1 cellular context compared by ENCODE assay signal in genomic region chr11:47269002-47269828, GRCh38.
TF ChIP-seq lines count a peak whose summit lies in the region.

No MANE protein-coding gene starts in this region.

TF ChIP-seq in K562, 482 proteins besides CTCF, POLR2A, EP300 and RAD21 (continued from another document and continues in another):
- TF ChIP-seq CAMTA2 (CRISPR knock-in tag; conservative IDR thresholded peaks at IDR 0.05) = no peak
- TF ChIP-seq ZBTB17 (CRISPR knock-in tag; IDR thresholded peaks at IDR 0.05) = 0 out of 2 replicates have a peak, but pooled peaks have one; percentile 33
- no peak for TF ChIP-seq ZKSCAN3 (CRISPR knock-in tag; IDR thresholded peaks at IDR 0.05)
- TF ChIP-seq SMARCA4 (IDR thresholded peaks at IDR 0.05) = 0 out of 2 replicates have a peak, but pooled peaks have one; percentile 62
- peak in 1 of 2 experiments; percentile 72 for TF ChIP-seq AFF1 (IDR thresholded peaks at IDR 0.05; ENCODE audit: low read depth in 1 of 2, partially characterized antibody in 2 of 2)
- TF ChIP-seq ZNF586 (CRISPR knock-in tag; conservative IDR thresholded peaks at IDR 0.05) = no peak
- peak in 1 of 3 experiments; percentile 89; a peak in 2 of 6 replicates for TF ChIP-seq ZBTB11 (CRISPR knock-in tag; IDR thresholded peaks at IDR 0.05)
- no peak for TF ChIP-seq ZNF274 (IDR thresholded peaks at IDR 0.05; ENCODE audit: borderline replicate concordance, low read depth, low read length)
- no peak for TF ChIP-seq TAF15 (IDR thresholded peaks at IDR 0.05; ENCODE audit: low read depth, low read length)
- TF ChIP-seq GATAD2A (IDR thresholded peaks at IDR 0.05) = no peak
- TF ChIP-seq ZNF695 (CRISPR knock-in tag; IDR thresholded peaks at IDR 0.05) = no peak
- TF ChIP-seq GTF2E2 (tag; IDR thresholded peaks at IDR 0.05) = peak; percentile 81
- TF ChIP-seq NFRKB (IDR thresholded peaks at IDR 0.05; ENCODE audit: low read depth) = peak; percentile 52; the same call in 1 of the 2 replicates
- no peak for TF ChIP-seq CCAR2 (IDR thresholded peaks at IDR 0.05; ENCODE audit: low read depth, low read length)
- no peak for TF ChIP-seq HOXB6 (CRISPR knock-in tag; IDR thresholded peaks at IDR 0.05; ENCODE audit: borderline replicate concordance)
- TF ChIP-seq SUPT5H (IDR thresholded peaks at IDR 0.05) = 0 out of 2 replicates have a peak, but pooled peaks have one; percentile 66
- TF ChIP-seq MBD1 (CRISPR knock-in tag; IDR thresholded peaks at IDR 0.05) = no peak
- no peak for TF ChIP-seq HEY1 (CRISPR knock-in tag; IDR thresholded peaks at IDR 0.05; ENCODE audit: borderline replicate concordance)
- no peak for TF ChIP-seq ADNP (tag; IDR thresholded peaks at IDR 0.05)
- TF ChIP-seq ZC3H8 (IDR thresholded peaks at IDR 0.05) = no peak
- no peak for TF ChIP-seq POLR2AphosphoS2 (IDR thresholded peaks at IDR 0.05; ENCODE audit: low read length)
- no peak for TF ChIP-seq ZNF583 (CRISPR knock-in tag; IDR thresholded peaks at IDR 0.05)
- no peak for TF ChIP-seq MECOM (CRISPR knock-in tag; IDR thresholded peaks at IDR 0.05)
- no peak for TF ChIP-seq IRF9 (tag; IDR thresholded peaks at IDR 0.05)
- no peak for TF ChIP-seq U2AF1 (optimal IDR thresholded peaks at IDR 0.05; ENCODE audit: low read depth, low read length)
- TF ChIP-seq BRF2 (IDR thresholded peaks at IDR 0.05; ENCODE audit: borderline replicate concordance, insufficient read depth, insufficient read length) = no peak
- 0 out of 2 replicates have a peak, but pooled peaks have one; percentile 2 for TF ChIP-seq REST (CRISPR knock-in tag; IDR thresholded peaks at IDR 0.05; ENCODE audit: low read depth)
- TF ChIP-seq DPF2 (IDR thresholded peaks at IDR 0.05) = peak; percentile 60; the same call in 1 of the 2 replicates
- peak; percentile 45 to 61; a peak in 3 of 4 replicates for TF ChIP-seq MAZ (CRISPR knock-in tag; conservative IDR thresholded peaks at IDR 0.05 in 1 of 2, IDR thresholded peaks at IDR 0.05 in 1 of 2)
- peak; percentile 85 for TF ChIP-seq ETS1 (conservative IDR thresholded peaks at IDR 0.05; ENCODE audit: control insufficient read depth, low read depth, low read length)
- TF ChIP-seq ZNF41 (CRISPR knock-in tag; conservative IDR thresholded peaks at IDR 0.05) = no peak
- peak; percentile 84 for TF ChIP-seq SP1 (CRISPR knock-in tag; IDR thresholded peaks at IDR 0.05)
- no peak for TF ChIP-seq PURB (CRISPR knock-in tag; IDR thresholded peaks at IDR 0.05; ENCODE audit: low read depth)
- 0 out of 2 replicates have a peak, but pooled peaks have one; percentile 26 for TF ChIP-seq ZNF668 (CRISPR knock-in tag; IDR thresholded peaks at IDR 0.05)
- TF ChIP-seq CREB3L1 (IDR thresholded peaks at IDR 0.05; ENCODE audit: borderline replicate concordance, low read depth) = peak; percentile 71; the same call in 1 of the 2 replicates
- TF ChIP-seq SREBF1 (IDR thresholded peaks at IDR 0.05; ENCODE audit: borderline replicate concordance, low read depth, low read length) = peak; percentile 86; the same call in 1 of the 2 replicates
- TF ChIP-seq MCM2 (IDR thresholded peaks at IDR 0.05; ENCODE audit: low read depth) = no peak
- TF ChIP-seq NFYB (IDR thresholded peaks at IDR 0.05; ENCODE audit: extremely low read depth, insufficient read length) = no peak
- no peak for TF ChIP-seq CREBBP (IDR thresholded peaks at IDR 0.05; ENCODE audit: low read depth, low read length)
- no peak for TF ChIP-seq PCBP1 (IDR thresholded peaks at IDR 0.05; ENCODE audit: low read depth, low read length, poor library complexity, severe bottlenecking)
- no peak for TF ChIP-seq ZBTB43 (CRISPR knock-in tag; IDR thresholded peaks at IDR 0.05)
- no peak for TF ChIP-seq SAP30 (IDR thresholded peaks at IDR 0.05; ENCODE audit: borderline replicate concordance, insufficient read depth, low read depth, low read length, poor library complexity, severe bottlenecking)
